Comparison of ENCODE assay signal across 19 cellular contexts in the genomic region with DNA sequence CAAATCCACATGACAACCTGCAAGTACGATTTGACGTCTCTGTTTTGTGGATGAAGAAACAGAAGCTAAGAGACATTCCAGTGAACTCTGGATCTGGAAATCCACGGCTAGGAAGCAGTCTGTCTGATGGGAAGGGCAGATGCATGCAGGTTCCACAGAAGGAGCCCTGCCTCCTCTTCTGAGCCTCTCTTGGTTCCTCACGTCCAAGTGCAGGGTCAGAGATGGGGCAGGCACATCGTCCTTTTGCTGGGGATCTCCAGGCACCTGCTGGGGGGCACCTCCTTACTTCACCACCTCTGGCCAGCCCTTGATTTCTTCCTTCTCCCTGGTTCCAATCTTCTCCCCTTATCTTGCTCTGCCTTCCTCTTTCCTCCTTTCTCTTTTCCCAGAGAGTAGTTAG.
DNase-seq lines count a peak whose midpoint lies in the region; ATAC-seq and TF ChIP-seq lines count a peak whose summit lies in the region.
"Had no signal": no experiment of that assay in that cellular context is flagged by ENCODE, and none has a peak within 500 bp of the region (broad histone marks: within the 10 kb centered on the region; RNA-seq: fewer than 3 reads in every experiment).

No MANE protein-coding gene starts in this region.

- H3K36me3 Mint-ChIP-seq in activated CD8-positive, alpha-beta memory T cell treated with anti-CD3 and anti-CD28 coated beads, Interleukin-2, amount 10 ng/mL, durations not matched to agents 7 days and 5 days: peaks cover 48% of the 10 kb centered on the region
- no peaks in the 10 kb centered on the region for H3K36me3 Mint-ChIP-seq in brain
- H3K36me3 Mint-ChIP-seq in stimulated activated naive B cell treated with anti-CD40 and anti-IgM and Interleukin-4, amounts not matched to agents 10 μg/mL and 1 μg/mL and 100 μg/mL, for 72 hours: peaks cover 46 to 61% of the 10 kb centered on the region in 2 donors

- no peak for DNase-seq in activated CD8-positive, alpha-beta memory T cell treated with anti-CD3 and anti-CD28 coated beads, Interleukin-2, amount 10 ng/mL, durations not matched to agents 7 days and 5 days
- no peak for DNase-seq in activated CD8-positive, alpha-beta memory T cell treated with anti-CD3 and anti-CD28 coated beads for 24 hours
- DNase-seq in stimulated activated naive B cell treated with anti-CD40 and anti-IgM and Interleukin-4, amounts not matched to agents 10 μg/mL and 1 μg/mL and 100 μg/mL, for 72 hours: no peak
- DNase-seq in HK-2 (ENCODE audit: unreplicated experiment): no peak
- DNase-seq in glomerular visceral epithelial cell (ENCODE audit: extremely low spot score): no peak
- DNase-seq: central memory CD4-positive, alpha-beta T cell; DMS79; effector CD4-positive, alpha-beta T cell; esophagus squamous epithelium; glutamatergic neuron; NCI-H187 treated with DMSO at 0.1 percent for 48 hours; NCI-H345; pancreas; stimulated activated CD4-positive, alpha-beta T cell treated with anti-CD3 and anti-CD28 coated beads, Interleukin-2, amount 100 ng/mL, for 24 hours; testis had no signal

- H3K4me1 Mint-ChIP-seq in activated CD8-positive, alpha-beta memory T cell treated with anti-CD3 and anti-CD28 coated beads, Interleukin-2, amount 10 ng/mL, durations not matched to agents 7 days and 5 days: peaks cover 72% of the 10 kb centered on the region
- peaks cover 93% of the 10 kb centered on the region for H3K4me1 Mint-ChIP-seq in brain
- peaks cover 81 to 92% of the 10 kb centered on the region in 2 donors for H3K4me1 Mint-ChIP-seq in stimulated activated naive B cell treated with anti-CD40 and anti-IgM and Interleukin-4, amounts not matched to agents 10 μg/mL and 1 μg/mL and 100 μg/mL, for 72 hours

- H3K4me3 Mint-ChIP-seq in activated CD8-positive, alpha-beta memory T cell treated with anti-CD3 and anti-CD28 coated beads, Interleukin-2, amount 10 ng/mL, durations not matched to agents 7 days and 5 days: no peak overlapping the region
- no peak overlapping the region for H3K4me3 Mint-ChIP-seq in brain
- H3K4me3 Mint-ChIP-seq in stimulated activated naive B cell treated with anti-CD40 and anti-IgM and Interleukin-4, amounts not matched to agents 10 μg/mL and 1 μg/mL and 100 μg/mL, for 72 hours: peak overlapping the region in 1 of 2 donors; percentile 15

- no peak for ATAC-seq in activated CD8-positive, alpha-beta memory T cell treated with anti-CD3 and anti-CD28 coated beads, Interleukin-2, amount 10 ng/mL, durations not matched to agents 7 days and 5 days
- ATAC-seq in GM18505 (IDR thresholded peaks at IDR 0.05; ENCODE audit: unreplicated experiment) (no peak), HG02973 (IDR thresholded peaks at IDR 0.05; ENCODE audit: unreplicated experiment) (no peak)
- no peak for ATAC-seq in stimulated activated naive B cell treated with anti-CD40 and anti-IgM and Interleukin-4, amounts not matched to agents 10 μg/mL and 1 μg/mL and 100 μg/mL, for 72 hours (replicated peaks)
- ATAC-seq: HCT116, pancreas had no signal

- TF ChIP-seq CTCF in brain (conservative IDR thresholded peaks at IDR 0.05): no peak

- no peaks in the 10 kb centered on the region for H3K9me3 Mint-ChIP-seq in activated CD8-positive, alpha-beta memory T cell treated with anti-CD3 and anti-CD28 coated beads, Interleukin-2, amount 10 ng/mL, durations not matched to agents 7 days and 5 days (ENCODE audit: low read depth)
- no peaks in the 10 kb centered on the region for H3K9me3 Mint-ChIP-seq in brain
- H3K9me3 Mint-ChIP-seq in stimulated activated naive B cell treated with anti-CD40 and anti-IgM and Interleukin-4, amounts not matched to agents 10 μg/mL and 1 μg/mL and 100 μg/mL, for 72 hours: no peaks in the 10 kb centered on the region

- H3K27me3 Mint-ChIP-seq in activated CD8-positive, alpha-beta memory T cell treated with anti-CD3 and anti-CD28 coated beads, Interleukin-2, amount 10 ng/mL, durations not matched to agents 7 days and 5 days: no peaks in the 10 kb centered on the region
- no peaks in the 10 kb centered on the region for H3K27me3 Mint-ChIP-seq in brain
- H3K27me3 Mint-ChIP-seq in stimulated activated naive B cell treated with anti-CD40 and anti-IgM and Interleukin-4, amounts not matched to agents 10 μg/mL and 1 μg/mL and 100 μg/mL, for 72 hours: no peaks in the 10 kb centered on the region

- peak; percentile 3 for TF ChIP-seq POLR2A in GM18505 (IDR thresholded peaks at IDR 0.05; ENCODE audit: borderline replicate concordance, extremely low read depth, insufficient read depth, insufficient read length)

- H3K27ac Mint-ChIP-seq in activated CD8-positive, alpha-beta memory T cell treated with anti-CD3 and anti-CD28 coated beads, Interleukin-2, amount 10 ng/mL, durations not matched to agents 7 days and 5 days: peak overlapping the region; percentile 36
- peak overlapping the region in 3 of 5 experiments; percentile 28 to 87 (median 86) for H3K27ac Mint-ChIP-seq in brain
- H3K27ac Mint-ChIP-seq in stimulated activated naive B cell treated with anti-CD40 and anti-IgM and Interleukin-4, amounts not matched to agents 10 μg/mL and 1 μg/mL and 100 μg/mL, for 72 hours: peak overlapping the region; percentile 77

- CTCF ChIA-PET in activated CD8-positive, alpha-beta memory T cell treated with anti-CD3 and anti-CD28 coated beads, Interleukin-2, amount 10 ng/mL, durations not matched to agents 7 days and 5 days (lab: Charles Lee): interaction anchor here (1.5 kb wide), 1 partner anchor 18 kb away, joined by 3 read pairs; no protein-coding TSS in a partner anchor

Comparison
In these comparisons a context has a peak if more than half of its experiments do, and no peak if none do; other contexts are left out.
1. H3K27ac Mint-ChIP-seq: peak in every context shown above with its lines; median percentile 86 in brain; 77 in stimulated activated naive B cell treated with anti-CD40 and anti-IgM and Interleukin-4, amounts not matched to agents 10 μg/mL and 1 μg/mL and 100 μg/mL, for 72 hours; 36 in activated CD8-positive, alpha-beta memory T cell treated with anti-CD3 and anti-CD28 coated beads, Interleukin-2, amount 10 ng/mL, durations not matched to agents 7 days and 5 days.